Comparison of ENCODE assay signal across 13 cellular contexts in genomic region chr20:9280654-9281053, GRCh38.
DNase-seq lines count a peak whose midpoint lies in the region; ATAC-seq and TF ChIP-seq lines count a peak whose summit lies in the region.
"Had no signal": no experiment of that assay in that cellular context is flagged by ENCODE, and none has a peak within 500 bp of the region (broad histone marks: within the 10 kb centered on the region; RNA-seq: fewer than 3 reads in every experiment).

No MANE protein-coding gene starts in this region.

- CTCF ChIA-PET in BJ (lab: Yijun Ruan, JAX) = no interaction called here

- H2BK5ac ChIP-seq in neuronal stem cell (ENCODE audit: low read length) = no peak overlapping the region

- H2BK12ac ChIP-seq in neuronal stem cell (ENCODE audit: low read length) = no peak overlapping the region

- H3K4me1 Mint-ChIP-seq in chondrocyte (ENCODE audit: low read depth) = peaks cover 22% of the 10 kb centered on the region
- H3K4me1 Mint-ChIP-seq: CD14-positive monocyte had no signal

- no peaks in the 10 kb centered on the region for H3K27me3 ChIP-seq in BJ (ENCODE audit: control insufficient read depth, insufficient read depth, low read length)
- no peaks in the 10 kb centered on the region for H3K27me3 ChIP-seq in Loucy (ENCODE audit: insufficient read depth, low read length, poor library complexity, severe bottlenecking)
- no peaks in the 10 kb centered on the region for H3K27me3 ChIP-seq in neuronal stem cell (ENCODE audit: control insufficient read depth in 3 of 3, insufficient read depth in 3 of 3, low read depth in 1 of 3, low read length in 3 of 3)

- H3K9me2 ChIP-seq in Loucy (replicated peaks; ENCODE audit: low read depth, low read length) = no peaks in the 10 kb centered on the region

- H3K23ac ChIP-seq in neuronal stem cell (ENCODE audit: low read depth, low read length, poor library complexity) = no peak overlapping the region

- no peak overlapping the region for H2BK120ac ChIP-seq in neuronal stem cell (ENCODE audit: low read depth, low read length)

- no peak for ATAC-seq in GM19467 (IDR thresholded peaks at IDR 0.05; ENCODE audit: unreplicated experiment)
- ATAC-seq: left lobe of liver had no signal

- H3K27me3 Mint-ChIP-seq in chondrocyte (ENCODE audit: low read depth) = no peaks in the 10 kb centered on the region
- H3K27me3 Mint-ChIP-seq: activated naive CD8-positive, alpha-beta T cell; activated T-cell treated with anti-CD3 and anti-CD28 coated beads, Interleukin-2, amount 50 U/mL, for 24 hours had no signal

- no peak for TF ChIP-seq CTCF in BJ (IDR thresholded peaks at IDR 0.05; ENCODE audit: insufficient read depth, low read depth, low read length)
- no peak for TF ChIP-seq CTCF in Loucy (conservative IDR thresholded peaks at IDR 0.05; ENCODE audit: low read length)
- TF ChIP-seq CTCF in fibroblast of mammary gland (conservative IDR thresholded peaks at IDR 0.05; ENCODE audit: control insufficient read depth, insufficient read depth, low read depth, low read length) = no peak
- no peak for TF ChIP-seq CTCF in chondrocyte (IDR thresholded peaks at IDR 0.05)

- H3K36me3 ChIP-seq in BJ (ENCODE audit: control insufficient read depth, insufficient read depth, low read length) (no peaks in the 10 kb centered on the region), Loucy (ENCODE audit: insufficient read depth, low read length) (no peaks in the 10 kb centered on the region), neuronal stem cell (replicated peaks in 1 of 2; ENCODE audit: control insufficient read depth in 2 of 2, insufficient read depth in 2 of 2, low read length in 2 of 2) (no peaks in the 10 kb centered on the region)

- no peaks in the 10 kb centered on the region for H3K79me1 ChIP-seq in neuronal stem cell (ENCODE audit: low read depth, low read length)

- POLR2A ChIA-PET in BJ (lab: Charles Lee) = interaction anchor here (0.6 kb wide), 1 partner anchor 136 kb away, joined by 4 read pairs; no protein-coding TSS in a partner anchor

- peaks cover 59% of the 10 kb centered on the region for H3K4me1 ChIP-seq in Loucy (ENCODE audit: insufficient read depth, low read length, poor library complexity, severe bottlenecking)
- H3K4me1 ChIP-seq in neuronal stem cell (ENCODE audit: control insufficient read depth in 2 of 2, insufficient read depth in 1 of 2, low read depth in 1 of 2, low read length in 2 of 2) = peaks cover 6 to 16% of the 10 kb centered on the region in 2 donors

- no peaks in the 10 kb centered on the region for H3F3A ChIP-seq in Loucy (ENCODE audit: low read depth)

- H3K4me2 ChIP-seq in Loucy (ENCODE audit: low read depth, low read length, poor library complexity, severe bottlenecking) (peak overlapping the region; percentile 19), neuronal stem cell (ENCODE audit: insufficient read depth, low read length, poor library complexity, severe bottlenecking) (no peak overlapping the region)

- no peak overlapping the region for H2AK5ac ChIP-seq in neuronal stem cell (ENCODE audit: low read depth, low read length)

- no peaks in the 10 kb centered on the region for H3K9me3 Mint-ChIP-seq in chondrocyte (ENCODE audit: low read depth)

- no peak overlapping the region for H4K8ac ChIP-seq in neuronal stem cell (ENCODE audit: low read depth, low read length)

- no peak overlapping the region for H2BK15ac ChIP-seq in neuronal stem cell (ENCODE audit: low read length)

- no peak overlapping the region for H3K4ac ChIP-seq in neuronal stem cell (ENCODE audit: low read length)

- no peaks in the 10 kb centered on the region for H3K79me2 ChIP-seq in Loucy (ENCODE audit: insufficient read depth, low read length)

- no peaks in the 10 kb centered on the region for H4K20me1 ChIP-seq in Loucy (ENCODE audit: insufficient read depth, low read length, poor library complexity, severe bottlenecking)

- H3K9ac ChIP-seq in Loucy (ENCODE audit: low read depth, low read length, poor library complexity, severe bottlenecking) = no peak overlapping the region
- no peak overlapping the region for H3K9ac ChIP-seq in neuronal stem cell (ENCODE audit: low read depth, low read length, poor library complexity)

- no peak overlapping the region for H3K4me3 Mint-ChIP-seq in chondrocyte (ENCODE audit: unreplicated experiment)
- H3K4me3 Mint-ChIP-seq: activated naive CD8-positive, alpha-beta T cell; activated T-cell treated with anti-CD3 and anti-CD28 coated beads, Interleukin-2, amount 50 U/mL, for 24 hours; CD14-positive monocyte had no signal

- peaks cover 8% of the 10 kb centered on the region for H3K36me3 Mint-ChIP-seq in chondrocyte (ENCODE audit: low read depth)
- H3K36me3 Mint-ChIP-seq: activated naive CD8-positive, alpha-beta T cell; CD14-positive monocyte had no signal

- H3K14ac ChIP-seq in neuronal stem cell (ENCODE audit: low read length) = no peak overlapping the region

- H3K9me3 ChIP-seq in Loucy (ENCODE audit: insufficient read depth, low read depth, low read length) (no peaks in the 10 kb centered on the region), neuronal stem cell (replicated peaks in 1 of 2; ENCODE audit: control insufficient read depth in 2 of 2, insufficient read depth in 1 of 2, low read depth in 1 of 2, low read length in 2 of 2) (no peaks in the 10 kb centered on the region)

- no peak overlapping the region for H3K18ac ChIP-seq in neuronal stem cell (ENCODE audit: low read length)

- no peak overlapping the region for H2AFZ ChIP-seq in Loucy (ENCODE audit: low read length)
- H2AFZ ChIP-seq in neuronal stem cell (ENCODE audit: low read length) = no peak overlapping the region

- peak; percentile 50 for DNase-seq in BJ (ENCODE audit: low read depth)
- DNase-seq in fibroblast of mammary gland (ENCODE audit: low read depth) = peak; percentile 10
- no peak for DNase-seq in neuronal stem cell (ENCODE audit: low spot score)
- DNase-seq in chondrocyte (ENCODE audit: low spot score) = no peak
- no peak for DNase-seq in HUDEP-2 (lab: John Stamatoyannopoulos, UW; ENCODE audit: unreplicated experiment in 76 of 76)
- DNase-seq: activated T-cell treated with anti-CD3 and anti-CD28 coated beads, Interleukin-2, amount 50 U/mL, for 24 hours; NCI-H2107; PC-3 had no signal

- no CpG with 5 or more reads among the region's 5 CpGs for WGBS in neuronal stem cell (ENCODE audit: extremely low coverage in 2 of 2, insufficient read length in 2 of 2, insufficient replicate concordance in 1 of 2), 2 donors

- peak overlapping the region; percentile 2 for H3K27ac ChIP-seq in neuronal stem cell (replicated peaks; ENCODE audit: low read length)

- H4K91ac ChIP-seq in neuronal stem cell (ENCODE audit: low read depth, low read length, poor library complexity) = no peak overlapping the region

- H3K27ac Mint-ChIP-seq in chondrocyte (ENCODE audit: unreplicated experiment) = no peak overlapping the region
- H3K27ac Mint-ChIP-seq: activated naive CD8-positive, alpha-beta T cell; activated T-cell treated with anti-CD3 and anti-CD28 coated beads, Interleukin-2, amount 50 U/mL, for 24 hours; CD14-positive monocyte had no signal

- no peak overlapping the region for H3K4me3 ChIP-seq in BJ (ENCODE audit: low read depth, low read length)
- H3K4me3 ChIP-seq in Loucy (ENCODE audit: low read length, poor library complexity, severe bottlenecking) = no peak overlapping the region
- H3K4me3 ChIP-seq in fibroblast of mammary gland (ENCODE audit: control insufficient read depth, low read depth, low read length) = no peak overlapping the region
- no peak overlapping the region for H3K4me3 ChIP-seq in neuronal stem cell (ENCODE audit: low read length in 2 of 2)

Comparison
In these comparisons a context has a peak if more than half of its experiments do, and no peak if none do; other contexts are left out.
1. DNase-seq: peak in BJ (single experiment) and fibroblast of mammary gland (single experiment); none in neuronal stem cell (single experiment), chondrocyte (single experiment) and HUDEP-2 (0 of 76).